In genomic region chr17:66491213-66491612, GRCh38 we compare ENCODE assay signal across 22 cellular contexts.
DNase-seq lines count a peak whose midpoint lies in the region; ATAC-seq, FAIRE-seq and TF ChIP-seq lines count a peak whose summit lies in the region.
"Had no signal": no experiment of that assay in that cellular context is flagged by ENCODE, and none has a peak within 500 bp of the region (broad histone marks: within the 10 kb centered on the region; RNA-seq: fewer than 3 reads in every experiment).

No MANE protein-coding gene starts in this region.

- no peak overlapping the region for H3K4me3 Mint-ChIP-seq in CD4-positive, alpha-beta T cell
- no peak overlapping the region for H3K4me3 Mint-ChIP-seq in activated naive CD8-positive, alpha-beta T cell treated with anti-CD3 and anti-CD28 coated beads for 36 hours

- no peak overlapping the region for H2BK15ac ChIP-seq in neuronal stem cell (ENCODE audit: low read length)

- no peak overlapping the region for H3K27ac ChIP-seq in CD4-positive, alpha-beta T cell (ENCODE audit: low read depth, low read length)
- H3K27ac ChIP-seq in OCI-LY7 (ENCODE audit: low read depth, low read length, poor library complexity, severe bottlenecking) (no peak overlapping the region), neuronal stem cell (replicated peaks; ENCODE audit: low read length) (no peak overlapping the region)
- H3K27ac ChIP-seq: HL-60, Peyer's patch had no signal

- H2BK120ac ChIP-seq in neuronal stem cell (ENCODE audit: low read depth, low read length) = no peak overlapping the region

- no peaks in the 10 kb centered on the region for H3K9me3 ChIP-seq in CD4-positive, alpha-beta T cell (ENCODE audit: control insufficient read depth, low read length)
- no peaks in the 10 kb centered on the region for H3K9me3 ChIP-seq in OCI-LY7 (ENCODE audit: low read length)
- no peaks in the 10 kb centered on the region for H3K9me3 ChIP-seq in neuronal stem cell (replicated peaks in 1 of 2; ENCODE audit: control insufficient read depth in 2 of 2, insufficient read depth in 1 of 2, low read depth in 1 of 2, low read length in 2 of 2)
- H3K9me3 ChIP-seq: Peyer's patch had no signal

- no peak for TF ChIP-seq CTCF in CD4-positive, alpha-beta T cell (IDR thresholded peaks at IDR 0.05)
- no peak for TF ChIP-seq CTCF in OCI-LY7 (conservative IDR thresholded peaks at IDR 0.05; ENCODE audit: low read length)

- peak overlapping the region; percentile 74 for H3K27ac Mint-ChIP-seq in CD4-positive, alpha-beta T cell
- peak overlapping the region; percentile 65 for H3K27ac Mint-ChIP-seq in activated naive CD8-positive, alpha-beta T cell treated with anti-CD3 and anti-CD28 coated beads for 36 hours

- no peaks in the 10 kb centered on the region for H3K79me2 ChIP-seq in OCI-LY7 (ENCODE audit: insufficient read depth, low read depth, low read length)

- H2BK5ac ChIP-seq in neuronal stem cell (ENCODE audit: low read length) = no peak overlapping the region

- WGBS in neuronal stem cell (ENCODE audit: extremely low coverage in 2 of 2, insufficient read length in 2 of 2, insufficient replicate concordance in 1 of 2), 2 donors = no CpG with 5 or more reads among the region's 2 CpGs

- H4K8ac ChIP-seq in neuronal stem cell (ENCODE audit: low read depth, low read length) = no peak overlapping the region

- H3K79me1 ChIP-seq in neuronal stem cell (ENCODE audit: low read depth, low read length) = no peaks in the 10 kb centered on the region

- peak; percentile 61 for DNase-seq in activated CD4-positive, alpha-beta T cell treated with anti-CD3 and anti-CD28 coated beads for 48 hours
- no peak for DNase-seq in activated CD4-positive, alpha-beta T cell treated with anti-CD3 and anti-CD28 coated beads for 4 hours
- DNase-seq in CD4-positive, alpha-beta T cell = peak in 1 of 10 experiments; percentile 5
- peak; percentile 24 for DNase-seq in OCI-LY7 (ENCODE audit: low spot score)
- DNase-seq in activated naive CD8-positive, alpha-beta T cell treated with anti-CD3 and anti-CD28 coated beads for 36 hours = peak; percentile 41
- DNase-seq in NCI-H1092 (lab: John Stamatoyannopoulos, UW) = no peak
- DNase-seq in urothelium cell line (ENCODE audit: low spot score) = no peak
- DNase-seq in neuronal stem cell (ENCODE audit: low spot score) = no peak
- DNase-seq: central memory CD4-positive, alpha-beta T cell; erythroblast; HCEC 1CT; KBM-7; kidney; mammary epithelial cell; NCI-H2029 treated with DMSO at 0.1 percent for 48 hours; Peyer's patch; right cardiac atrium; T-helper 9 cell had no signal

- POLR2A ChIA-PET in CD4-positive, alpha-beta T cell (lab: Charles Lee) = interaction anchor here (0.6 kb wide), 1 partner anchor 21 kb away, joined by 3 read pairs; no protein-coding TSS in a partner anchor
- POLR2A ChIA-PET in OCI-LY7 (lab: Charles Lee) = no interaction called here

- no peak overlapping the region for H4K91ac ChIP-seq in neuronal stem cell (ENCODE audit: low read depth, low read length, poor library complexity)

- H2BK12ac ChIP-seq in neuronal stem cell (ENCODE audit: low read length) = no peak overlapping the region

- H3K9me2 ChIP-seq in OCI-LY7 (ENCODE audit: insufficient read depth, low read length) = no peaks in the 10 kb centered on the region

- CTCF ChIA-PET in CD4-positive, alpha-beta T cell (lab: Charles Lee) = no interaction called here
- CTCF ChIA-PET in OCI-LY7 (lab: Charles Lee; ENCODE audit: unreplicated experiment) = no interaction called here

- H3K18ac ChIP-seq in neuronal stem cell (ENCODE audit: low read length) = no peak overlapping the region

- ATAC-seq in CD4-positive, alpha-beta T cell (ENCODE audit: poor library complexity) = peak; percentile 37
- ATAC-seq: right cardiac atrium had no signal

- peaks cover 82% of the 10 kb centered on the region for H3K4me1 Mint-ChIP-seq in CD4-positive, alpha-beta T cell (ENCODE audit: low read depth)
- H3K4me1 Mint-ChIP-seq in activated naive CD8-positive, alpha-beta T cell treated with anti-CD3 and anti-CD28 coated beads for 36 hours = peaks cover 55% of the 10 kb centered on the region

- H3K36me3 ChIP-seq in OCI-LY7 (ENCODE audit: insufficient read depth, low read length) (no peaks in the 10 kb centered on the region), neuronal stem cell (replicated peaks in 1 of 2; ENCODE audit: control insufficient read depth in 2 of 2, insufficient read depth in 2 of 2, low read length in 2 of 2) (no peaks in the 10 kb centered on the region)
- H3K36me3 ChIP-seq: Peyer's patch had no signal

- no peak overlapping the region for H3K23ac ChIP-seq in neuronal stem cell (ENCODE audit: low read depth, low read length, poor library complexity)

- no peaks in the 10 kb centered on the region for H4K20me1 ChIP-seq in OCI-LY7 (ENCODE audit: insufficient read depth, low read length)

- H3K4me1 ChIP-seq in OCI-LY7 (ENCODE audit: insufficient read depth, low read length, poor library complexity, severe bottlenecking) (no peaks in the 10 kb centered on the region), neuronal stem cell (ENCODE audit: control insufficient read depth in 2 of 2, insufficient read depth in 1 of 2, low read depth in 1 of 2, low read length in 2 of 2) (peaks cover 8 to 10% of the 10 kb centered on the region in 2 donors)

- peaks cover 21% of the 10 kb centered on the region for H3K36me3 Mint-ChIP-seq in CD4-positive, alpha-beta T cell (ENCODE audit: low read depth)
- H3K36me3 Mint-ChIP-seq in activated naive CD8-positive, alpha-beta T cell treated with anti-CD3 and anti-CD28 coated beads for 36 hours = peaks cover 37% of the 10 kb centered on the region

- H2AFZ ChIP-seq in OCI-LY7 (ENCODE audit: low read length) = no peak overlapping the region
- H2AFZ ChIP-seq in neuronal stem cell (ENCODE audit: low read length) = no peak overlapping the region

- H3K4me2 ChIP-seq in OCI-LY7 (ENCODE audit: low read length) (no peak overlapping the region), neuronal stem cell (ENCODE audit: insufficient read depth, low read length, poor library complexity, severe bottlenecking) (no peak overlapping the region)

- no TSS peak for BruUV-seq in OCI-LY7 (replicated peaks; lab: Mats Ljungman, UMichigan)

- no peaks in the 10 kb centered on the region for H3K27me3 ChIP-seq in CD4-positive, alpha-beta T cell (ENCODE audit: control insufficient read depth, insufficient read depth, low read length)
- no peaks in the 10 kb centered on the region for H3K27me3 ChIP-seq in neuronal stem cell (ENCODE audit: control insufficient read depth in 3 of 3, insufficient read depth in 3 of 3, low read depth in 1 of 3, low read length in 3 of 3)
- H3K27me3 ChIP-seq: Peyer's patch had no signal

- H2AK5ac ChIP-seq in neuronal stem cell (ENCODE audit: low read depth, low read length) = no peak overlapping the region

- no peak overlapping the region for H3K14ac ChIP-seq in neuronal stem cell (ENCODE audit: low read length)

- no peak for FAIRE-seq in urothelium cell line (lab: Jason Lieb, UNC)
- FAIRE-seq: A204.1, frontal cortex, GM12891, kidney had no signal

- H3K4me3 ChIP-seq in OCI-LY7 (ENCODE audit: low read depth, low read length, poor library complexity, severe bottlenecking) = no peak overlapping the region
- no peak overlapping the region for H3K4me3 ChIP-seq in neuronal stem cell (ENCODE audit: low read length in 2 of 2)
- H3K4me3 ChIP-seq: Peyer's patch had no signal

- H3K27me3 Mint-ChIP-seq in CD4-positive, alpha-beta T cell = no peaks in the 10 kb centered on the region
- H3K27me3 Mint-ChIP-seq in activated naive CD8-positive, alpha-beta T cell treated with anti-CD3 and anti-CD28 coated beads for 36 hours = no peaks in the 10 kb centered on the region

- H3K4ac ChIP-seq in neuronal stem cell (ENCODE audit: low read length) = no peak overlapping the region

- H3K9me3 Mint-ChIP-seq in CD4-positive, alpha-beta T cell = no peaks in the 10 kb centered on the region
- peaks cover 5% of the 10 kb centered on the region for H3K9me3 Mint-ChIP-seq in activated naive CD8-positive, alpha-beta T cell treated with anti-CD3 and anti-CD28 coated beads for 36 hours

- intact Hi-C loops in CD4-positive, alpha-beta T cell (cut with DNase I, micrococcal nuclease) = no loop called here
- intact Hi-C loops in OCI-LY7 (cut with micrococcal nuclease; ENCODE audit: unreplicated experiment) = no loop called here

- H3K9ac ChIP-seq in neuronal stem cell (ENCODE audit: low read depth, low read length, poor library complexity) = no peak overlapping the region

Comparison
In these comparisons a context has a peak if more than half of its experiments do, and no peak if none do; other contexts are left out.
1. DNase-seq: peak in activated CD4-positive, alpha-beta T cell treated with anti-CD3 and anti-CD28 coated beads for 48 hours (single experiment), OCI-LY7 (single experiment) and activated naive CD8-positive, alpha-beta T cell treated with anti-CD3 and anti-CD28 coated beads for 36 hours (single experiment); none in activated CD4-positive, alpha-beta T cell treated with anti-CD3 and anti-CD28 coated beads for 4 hours (0 of 2), NCI-H1092 (single experiment), urothelium cell line (single experiment) and neuronal stem cell (single experiment).